Comparison of ENCODE assay signal across 17 cellular contexts in the genomic region with DNA sequence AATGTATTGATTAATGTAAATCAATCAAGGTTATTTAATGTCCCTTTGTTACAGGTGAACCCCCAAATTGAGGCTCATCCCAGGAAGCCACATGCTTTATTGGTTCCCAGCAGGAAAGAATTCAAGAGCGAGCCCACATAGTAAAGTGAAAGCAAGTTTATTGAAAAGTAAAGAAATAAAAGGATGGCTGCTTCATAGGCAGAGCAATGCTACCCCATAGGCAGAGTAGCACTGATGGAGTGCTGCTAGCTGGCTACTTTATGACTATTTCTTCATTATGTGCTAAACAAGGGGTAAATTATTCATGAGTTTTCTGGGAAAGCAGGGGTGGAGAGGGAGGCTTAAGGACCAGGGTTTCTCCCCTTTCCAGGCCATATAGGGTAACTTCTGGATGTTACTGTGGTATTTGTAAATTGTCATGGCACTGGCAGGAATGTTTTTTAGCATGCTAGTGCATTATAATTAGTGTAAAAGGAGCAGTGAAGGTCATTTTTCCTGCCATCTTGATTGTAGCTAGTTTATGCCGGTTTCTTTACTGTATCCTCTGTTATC.
"Had no signal": no experiment of that assay in that cellular context is flagged by ENCODE, and none has a peak within 500 bp of the region (broad histone marks: within the 10 kb centered on the region; RNA-seq: fewer than 3 reads in every experiment).

No MANE protein-coding gene starts in this region.

- H3K36me3 Mint-ChIP-seq: activated CD4-positive, alpha-beta memory T cell treated with anti-CD3 and anti-CD28 coated beads for 36 hours; activated naive CD8-positive, alpha-beta T cell treated with anti-CD3 and anti-CD28 coated beads for 36 hours had no signal

- H3K4me1 Mint-ChIP-seq: activated naive CD8-positive, alpha-beta T cell treated with anti-CD3 and anti-CD28 coated beads for 36 hours had no signal

- H3K9me3 ChIP-seq: pancreas, testis, upper lobe of right lung had no signal

- ATAC-seq: activated T-cell treated with anti-CD3 and anti-CD28 coated beads, Interleukin-2, amount 50 U/mL, for 72 hours; esophagus mucosa; pancreas; upper lobe of right lung had no signal

- DNase-seq: activated CD4-positive, alpha-beta memory T cell treated with anti-CD3 and anti-CD28 coated beads for 36 hours; activated CD4-positive, CD25-positive, alpha-beta regulatory T cell treated with anti-CD3 and anti-CD28 coated beads, Interleukin-2, amount 50 U/mL, for 72 hours; activated gamma-delta T cell treated with Interleukin-2 at 50 U/mL for 16 hours; activated naive CD8-positive, alpha-beta T cell treated with anti-CD3 and anti-CD28 coated beads for 36 hours; activated T-cell treated with anti-CD3 and anti-CD28 coated beads, Interleukin-2, amount 50 U/mL, for 72 hours; dorsolateral prefrontal cortex; foreskin fibroblast; kidney glomerular epithelial cell; pancreas; retina; stimulated activated CD4-positive, alpha-beta T cell treated with anti-CD3 and anti-CD28 coated beads, Interleukin-4, amount 100 ng/mL, for 1 hour; testis; upper lobe of right lung had no signal

- H3K4me1 ChIP-seq: pancreas, testis, upper lobe of right lung had no signal

- H3K27ac ChIP-seq: dorsolateral prefrontal cortex, pancreas, testis, upper lobe of right lung had no signal

- H3K36me3 ChIP-seq: pancreas, upper lobe of right lung had no signal

- H3K4me3 Mint-ChIP-seq: activated CD4-positive, alpha-beta memory T cell treated with anti-CD3 and anti-CD28 coated beads for 36 hours; activated naive CD8-positive, alpha-beta T cell treated with anti-CD3 and anti-CD28 coated beads for 36 hours; activated T-cell treated with anti-CD3 and anti-CD28 coated beads, Interleukin-2, amount 50 U/mL, for 72 hours; stimulated activated naive CD8-positive, alpha-beta T cell treated with anti-CD3 and anti-CD28 coated beads, Interleukin-15, Interleukin-2, amounts not matched to agents 100 ng/mL and 50 ng/mL, for 24 hours had no signal

- H3K9me3 Mint-ChIP-seq: activated CD4-positive, alpha-beta memory T cell treated with anti-CD3 and anti-CD28 coated beads for 36 hours; activated naive CD8-positive, alpha-beta T cell treated with anti-CD3 and anti-CD28 coated beads for 36 hours; stimulated activated naive CD8-positive, alpha-beta T cell treated with anti-CD3 and anti-CD28 coated beads, Interleukin-15, Interleukin-2, amounts not matched to agents 100 ng/mL and 50 ng/mL, for 24 hours had no signal

- H3K27me3 Mint-ChIP-seq: activated CD4-positive, alpha-beta memory T cell treated with anti-CD3 and anti-CD28 coated beads for 36 hours; activated naive CD8-positive, alpha-beta T cell treated with anti-CD3 and anti-CD28 coated beads for 36 hours; stimulated activated naive CD8-positive, alpha-beta T cell treated with anti-CD3 and anti-CD28 coated beads, Interleukin-15, Interleukin-2, amounts not matched to agents 100 ng/mL and 50 ng/mL, for 24 hours had no signal

- H3K27ac Mint-ChIP-seq: activated CD4-positive, alpha-beta memory T cell treated with anti-CD3 and anti-CD28 coated beads for 36 hours; activated naive CD8-positive, alpha-beta T cell treated with anti-CD3 and anti-CD28 coated beads for 36 hours; activated T-cell treated with anti-CD3 and anti-CD28 coated beads, Interleukin-2, amount 50 U/mL, for 72 hours; stimulated activated naive CD8-positive, alpha-beta T cell treated with anti-CD3 and anti-CD28 coated beads, Interleukin-15, Interleukin-2, amounts not matched to agents 100 ng/mL and 50 ng/mL, for 24 hours had no signal

- H3K4me3 ChIP-seq: dorsolateral prefrontal cortex, pancreas, testis, upper lobe of right lung had no signal

- FAIRE-seq: bronchial epithelial cell, endometrium had no signal

- H3K27me3 ChIP-seq: dorsolateral prefrontal cortex, pancreas, testis, upper lobe of right lung had no signal
